ENCODE assay signal across 1 cellular context in the genomic region with DNA sequence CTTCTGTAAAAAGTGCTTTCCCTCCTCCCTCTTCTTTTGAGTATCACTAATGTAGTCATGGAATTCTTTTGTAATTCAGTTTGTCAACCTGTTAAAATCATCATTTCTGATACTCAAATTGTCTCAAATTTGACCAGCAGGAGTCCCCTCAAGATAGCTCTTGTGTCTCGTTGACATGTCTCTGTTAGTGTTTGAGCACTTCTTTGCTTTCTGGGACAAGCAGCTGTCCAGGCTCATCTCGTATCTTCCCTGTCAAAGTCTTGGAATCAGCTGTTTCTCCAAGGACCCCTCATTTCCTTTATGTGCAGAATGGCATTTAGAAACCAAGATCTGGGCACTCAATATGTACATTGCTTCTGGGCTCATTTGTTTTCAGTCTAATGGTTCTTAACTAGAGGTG.
TF ChIP-seq lines count a peak whose summit lies in the region.

No MANE protein-coding gene starts in this region.

TF ChIP-seq in GM12878, 131 proteins besides CTCF, POLR2A, EP300 and RAD21:
- TF ChIP-seq CHD1 (IDR thresholded peaks at IDR 0.05; ENCODE audit: low read depth, low read length) (no peak), IKZF1 (conservative IDR thresholded peaks at IDR 0.05) (no peak), SMC3 (IDR thresholded peaks at IDR 0.05; ENCODE audit: borderline replicate concordance, low read length) (peak; percentile 30; the same call in 1 of the 2 replicates), IRF4 (IDR thresholded peaks at IDR 0.05; ENCODE audit: low read depth, low read length) (no peak)
